In the genomic region with DNA sequence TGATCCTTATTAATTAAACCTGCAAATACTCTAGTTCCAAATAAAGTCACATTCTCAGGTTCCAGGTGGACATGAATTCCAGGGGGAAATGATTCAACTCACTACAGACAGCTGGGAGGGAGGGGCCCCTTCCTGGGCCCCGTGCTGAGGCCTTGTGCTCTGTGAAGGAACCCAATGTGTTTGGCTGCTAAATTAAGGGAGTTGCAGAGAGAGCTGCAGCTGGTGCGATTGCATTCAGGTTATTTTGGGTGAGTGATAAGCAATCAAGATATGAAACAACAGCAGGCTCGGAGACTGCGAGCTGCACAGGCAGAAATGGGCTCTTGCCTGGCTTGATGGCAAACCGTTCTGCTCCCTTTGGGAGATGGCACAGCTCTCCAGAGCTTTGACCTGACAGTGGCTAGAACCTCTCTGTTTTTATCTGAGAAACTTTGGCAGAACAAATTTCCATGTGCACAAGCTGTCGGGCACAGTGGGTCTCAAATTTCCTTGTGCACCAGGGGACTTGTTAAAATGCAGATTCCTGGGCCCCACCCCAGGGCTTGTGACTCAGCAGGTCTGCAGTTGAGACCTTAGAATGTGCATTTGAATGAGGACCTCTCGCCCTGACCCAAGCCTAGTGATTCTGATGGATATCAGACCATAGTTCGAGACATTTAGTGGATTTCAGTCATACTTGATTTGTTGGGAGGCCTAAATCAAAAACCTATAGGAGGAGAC, we compare ENCODE assay signal across 12 cellular contexts. TPM values are rescaled to one million over a fixed set of nuclear protein-coding genes. Genes with fewer than 3 reads are reported as not detected.
DNase-seq lines count a peak whose midpoint lies in the region; ATAC-seq and TF ChIP-seq lines count a peak whose summit lies in the region.
"Had no signal": no experiment of that assay in that cellular context is flagged by ENCODE, and none has a peak within 500 bp of the region (broad histone marks: within the 10 kb centered on the region; RNA-seq: fewer than 3 reads in every experiment).

No MANE protein-coding gene starts in this region.

- no peak for TF ChIP-seq POLR2A in NB4 (IDR thresholded peaks at IDR 0.05; ENCODE audit: extremely low read depth, insufficient read length)

- ATAC-seq in SK-N-SH treated with all-trans-retinoic acid at 6 μM for 48 hours (no peak; the same call in 2 of the 3 replicates), esophagus mucosa (no peak)
- no peak for ATAC-seq in activated CD4-positive, CD25-positive, alpha-beta regulatory T cell treated with anti-CD3 and anti-CD28 coated beads, Interleukin-2, amount 50 U/mL, for 24 hours

- no peak overlapping the region for H2AFZ ChIP-seq in SK-N-SH (ENCODE audit: low read depth)

- no peaks in the 10 kb centered on the region for H4K20me1 ChIP-seq in SK-N-SH (ENCODE audit: insufficient read depth)

- intact Hi-C loops in posterior cingulate gyrus (cut with DNase I) = no loop called here

- H3K4me2 ChIP-seq in SK-N-SH = no peak overlapping the region
- H3K4me2 ChIP-seq: A549 had no signal

- H3K9me3 ChIP-seq in SK-N-SH = no peaks in the 10 kb centered on the region
- H3K9me3 ChIP-seq: A549 had no signal

- peak overlapping the region in 1 of 2 experiments; percentile 50; a peak in 1 of 4 replicates for H3K27ac ChIP-seq in SK-N-SH (ENCODE audit: low read depth in 2 of 2, low read length in 1 of 2)
- H3K27ac ChIP-seq in cingulate gyrus (ENCODE audit: low read depth, low read length) = peak overlapping the region; percentile 69
- H3K27ac ChIP-seq: A549, coronary artery had no signal

- TF ChIP-seq CTCF in SK-N-SH (IDR thresholded peaks at IDR 0.05) (no peak), NB4 (IDR thresholded peaks at IDR 0.05; ENCODE audit: low read depth, low read length) (no peak), GM13976 (IDR thresholded peaks at IDR 0.05; ENCODE audit: borderline replicate concordance, control extremely low read depth, extremely low read depth, insufficient read depth, missing control alignments) (no peak)

- DNase-seq in SK-N-SH (no peak), NB4 (ENCODE audit: low read depth) (peak; percentile 64), posterior cingulate gyrus (peak in 7 of 10 donors; percentile 41 to 93 (median 54)), GM13976 (ENCODE audit: low spot score) (no peak)
- DNase-seq: activated naive CD4-positive, alpha-beta T cell treated with anti-CD3 and anti-CD28 coated beads, Interleukin-2, amount 50 U/mL, for 16 hours; small intestine had no signal

- H3K4me1 ChIP-seq in SK-N-SH (ENCODE audit: control insufficient read depth in 1 of 2, insufficient read depth in 2 of 2, low read depth in 1 of 2, low read length in 1 of 2) = peaks cover 0 to 37% of the 10 kb centered on the region in 2 experiments; a peak in 1 of 4 replicates
- H3K4me1 ChIP-seq: A549 had no signal

- no peaks in the 10 kb centered on the region for H3K27me3 ChIP-seq in SK-N-SH (ENCODE audit: insufficient read depth)

- 76% methylated on average over 8 of the region's 8 CpGs for WGBS in SK-N-SH (ENCODE audit: low lambda C conversion rate)

- no peaks in the 10 kb centered on the region for H3K79me2 ChIP-seq in SK-N-SH (ENCODE audit: insufficient read depth)

- CTCF ChIA-PET in SK-N-SH (lab: Yijun Ruan, JAX) = interaction anchor here (0.9 to 2.5 kb wide), 14 partner anchors 9 to 221 kb away, joined by 3 to 10 read pairs (median 5); no protein-coding TSS in a partner anchor

- in situ Hi-C loops in GM13976 (cut with MboI; ENCODE audit: low sequenced_read_pairs, unreplicated experiment) = no loop called here

- TF ChIP-seq EP300 in SK-N-SH (IDR thresholded peaks at IDR 0.05; ENCODE audit: borderline replicate concordance in 1 of 2, low read depth in 1 of 2, low read length in 1 of 2) = 0 out of 4 replicates have a peak, but pooled peaks of 1 of the 2 experiments have one; percentile 38

- H3K4me3 ChIP-seq in SK-N-SH (ENCODE audit: low read depth in 2 of 2, low read length in 1 of 2) (no peak overlapping the region), NB4 (ENCODE audit: low read depth, low read length) (no peak overlapping the region)
- H3K4me3 ChIP-seq: A549, coronary artery had no signal

- H3K9ac ChIP-seq in SK-N-SH = no peak overlapping the region

- TF ChIP-seq RAD21 in SK-N-SH (IDR thresholded peaks at IDR 0.05; ENCODE audit: low read length) = no peak; the same call in 1 of the 2 replicates

- H3K36me3 ChIP-seq in SK-N-SH (replicated peaks in 1 of 2; ENCODE audit: control insufficient read depth in 1 of 2, insufficient read depth in 2 of 2, low read length in 1 of 2) = no peaks in the 10 kb centered on the region

- no peaks in the 10 kb centered on the region for H3F3A ChIP-seq in SK-N-SH (replicated peaks; ENCODE audit: insufficient read depth)

- no peaks in the 10 kb centered on the region for H3K9me2 ChIP-seq in SK-N-SH

- POLR2A ChIA-PET in SK-N-SH (lab: Yijun Ruan, JAX) = interaction anchor here (0.6 to 0.9 kb wide), 2 partner anchors 9 to 10 kb away, joined by 3 read pairs; no protein-coding TSS in a partner anchor

TF ChIP-seq in SK-N-SH, 30 proteins besides CTCF, POLR2A, EP300 and RAD21:
- peak; percentile 79 for TF ChIP-seq GATA2 (CRISPR knock-in tag; IDR thresholded peaks at IDR 0.05)
- TF ChIP-seq, protein P1, sequence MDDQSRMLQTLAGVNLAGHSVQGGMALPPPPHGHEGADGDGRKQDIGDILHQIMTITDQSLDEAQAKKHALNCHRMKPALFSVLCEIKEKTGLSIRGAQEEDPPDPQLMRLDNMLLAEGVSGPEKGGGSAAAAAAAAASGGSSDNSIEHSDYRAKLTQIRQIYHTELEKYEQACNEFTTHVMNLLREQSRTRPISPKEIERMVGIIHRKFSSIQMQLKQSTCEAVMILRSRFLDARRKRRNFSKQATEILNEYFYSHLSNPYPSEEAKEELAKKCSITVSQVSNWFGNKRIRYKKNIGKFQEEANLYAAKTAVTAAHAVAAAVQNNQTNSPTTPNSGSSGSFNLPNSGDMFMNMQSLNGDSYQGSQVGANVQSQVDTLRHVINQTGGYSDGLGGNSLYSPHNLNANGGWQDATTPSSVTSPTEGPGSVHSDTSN (IDR thresholded peaks at IDR 0.05) = no peak
TF ChIP-seq in SK-N-SH: peak in this region for 1.

TF ChIP-seq in SK-N-SH treated with all-trans-retinoic acid at 6 μM for 48 hours, 23 proteins besides CTCF, POLR2A, EP300 and RAD21:
- no peak for TF ChIP-seq GLIS3 (CRISPR knock-in tag; IDR thresholded peaks at IDR 0.05)
- TF ChIP-seq TOX (CRISPR knock-in tag; IDR thresholded peaks at IDR 0.05; ENCODE audit: borderline replicate concordance) = no peak
- no peak for TF ChIP-seq RARB (CRISPR knock-in tag; IDR thresholded peaks at IDR 0.05)
- TF ChIP-seq ZC3H10 (CRISPR knock-in tag; IDR thresholded peaks at IDR 0.05) = no peak
TF ChIP-seq in SK-N-SH treated with all-trans-retinoic acid at 6 μM for 48 hours: peak in this region for 0.

RNA-seq across cellular contexts. Expression of a gene that starts 9.8 kb away (rescaled TPM):
- polyA plus RNA-seq in SK-N-SH (2012; rRNA removed) = 1.9 and 2.3 TPM in 2 replicates
- 0.18 and 0.38 TPM in 2 replicates for polyA plus RNA-seq in SK-N-SH (2012; cell fraction: cytosol; rRNA removed)
- polyA plus RNA-seq in SK-N-SH (2012; cell fraction: nucleus; rRNA removed) = 20.1 and 21.4 TPM in 2 replicates
- 97.9 TPM for total RNA-seq in esophagus mucosa

RNA-seq across cellular contexts. Expression of a gene that starts 56.4 kb away (rescaled TPM):
- polyA plus RNA-seq in SK-N-SH (2012; rRNA removed) = 11.7 and 15.4 TPM in 2 replicates
- polyA plus RNA-seq in SK-N-SH (2012; cell fraction: cytosol; rRNA removed) = 11.7 and 13.5 TPM in 2 replicates
- 17.6 and 21.4 TPM in 2 replicates for polyA plus RNA-seq in SK-N-SH (2012; cell fraction: nucleus; rRNA removed)
- 14.5 TPM for total RNA-seq in esophagus mucosa

Comparison
In these comparisons a context has a peak if more than half of its experiments do, and no peak if none do; other contexts are left out.
1. DNase-seq: peak in NB4 (single experiment) and posterior cingulate gyrus (7 of 10); none in SK-N-SH (single experiment) and GM13976 (single experiment).